24 cellular contexts compared by ENCODE assay signal in the genomic region with DNA sequence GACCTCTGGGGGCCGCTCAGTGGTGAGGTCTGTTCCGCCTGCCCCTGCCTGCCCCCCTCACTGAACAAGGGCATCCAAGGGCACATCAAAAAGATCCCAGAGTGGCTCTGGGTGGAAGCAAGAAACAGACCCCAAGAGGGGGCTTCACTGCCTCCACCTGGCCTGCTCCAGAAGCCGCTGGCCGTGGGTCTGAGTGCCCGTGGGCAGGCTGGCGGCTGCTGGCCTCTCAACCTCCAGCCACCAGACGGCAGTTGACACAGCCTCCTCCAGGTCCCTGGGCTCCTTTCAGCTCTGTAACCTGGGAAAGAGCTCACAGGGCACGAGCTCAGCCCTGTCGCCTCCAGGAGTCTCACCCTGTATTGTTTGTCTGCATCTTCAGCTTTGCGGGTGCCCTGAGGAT.
"Had no signal": no experiment of that assay in that cellular context is flagged by ENCODE, and none has a peak within 500 bp of the region (broad histone marks: within the 10 kb centered on the region; RNA-seq: fewer than 3 reads in every experiment).

No MANE protein-coding gene starts in this region.

- H3K36me3 Mint-ChIP-seq: natural killer cell; neural progenitor cell; stimulated activated naive B cell treated with anti-CD40 and anti-IgM and Interleukin-4, amounts not matched to agents 10 μg/mL and 1 μg/mL and 100 μg/mL, for 72 hours; WTC11 had no signal

- H3K4me1 ChIP-seq: neural progenitor cell had no signal

- ATAC-seq: natural killer cell; stimulated activated naive B cell treated with anti-CD40 and anti-IgM and Interleukin-4, amounts not matched to agents 10 μg/mL and 1 μg/mL and 100 μg/mL, for 72 hours; WTC11 had no signal

- DNase-seq: activated CD4-positive, alpha-beta memory T cell treated with anti-CD3 and anti-CD28 coated beads, Interleukin-2, amount 10 ng/mL, durations not matched to agents 7 days and 5 days; activated CD4-positive, alpha-beta T cell treated with anti-CD3 and anti-CD28 coated beads for 1 hour; activated CD4-positive, alpha-beta T cell treated with anti-CD3 and anti-CD28 coated beads, Interleukin-2, amount 10 ng/mL, durations not matched to agents 7 days and 5 days; activated CD8-positive, alpha-beta memory T cell treated with anti-CD3 and anti-CD28 coated beads, Interleukin-2, amount 50 U/mL, for 48 hours; activated gamma-delta T cell; activated naive CD4-positive, alpha-beta T cell treated with anti-CD3 and anti-CD28 coated beads, Interleukin-2, amount 50 U/mL, for 16 hours; activated T-cell treated with anti-CD3 and anti-CD28 coated beads, Interleukin-2, amount 50 U/mL, for 24 hours; amniotic stem cell; esophagus squamous epithelium; foreskin melanocyte; islet precursor cell; natural killer cell; small intestine; stimulated activated CD4-positive, alpha-beta T cell treated with anti-CD3 and anti-CD28 coated beads, Interleukin-1b, Interleukin-23, amount 100 ng/mL, for 48 hours; stimulated activated CD4-positive, alpha-beta T cell treated with anti-CD3 and anti-CD28 coated beads, Interleukin-4, amount 100 ng/mL, for 4 hours; stimulated activated CD8-positive, alpha-beta memory T cell treated with anti-CD3 and anti-CD28 coated beads, Interleukin-4, amount 100 ng/mL, for 48 hours; stimulated activated naive B cell treated with anti-CD40 and anti-IgM and Interleukin-4, amounts not matched to agents 10 μg/mL and 1 μg/mL and 100 μg/mL, for 72 hours; stomach; T-helper 2 cell; thyroid gland had no signal

- H3K36me3 ChIP-seq: esophagus squamous epithelium, neural progenitor cell, stomach, thyroid gland had no signal

- H3K27me3 Mint-ChIP-seq: activated CD4-positive, alpha-beta memory T cell treated with anti-CD3 and anti-CD28 coated beads, Interleukin-2, amount 10 ng/mL, durations not matched to agents 7 days and 5 days; activated CD4-positive, alpha-beta T cell treated with anti-CD3 and anti-CD28 coated beads, Interleukin-2, amount 10 ng/mL, durations not matched to agents 7 days and 5 days; activated T-cell treated with anti-CD3 and anti-CD28 coated beads, Interleukin-2, amount 50 U/mL, for 24 hours had no signal

- H3K27ac Mint-ChIP-seq: activated CD4-positive, alpha-beta memory T cell treated with anti-CD3 and anti-CD28 coated beads, Interleukin-2, amount 10 ng/mL, durations not matched to agents 7 days and 5 days; activated CD4-positive, alpha-beta T cell treated with anti-CD3 and anti-CD28 coated beads, Interleukin-2, amount 10 ng/mL, durations not matched to agents 7 days and 5 days; activated T-cell treated with anti-CD3 and anti-CD28 coated beads, Interleukin-2, amount 50 U/mL, for 24 hours; dendritic cell treated with granulocyte-macrophage colony-stimulating factor and Interleukin-4, amounts not matched to agents 40 ng/mL and 50 ng/mL, for 4 days; natural killer cell; neural progenitor cell; WTC11 had no signal

- H3K9me3 ChIP-seq: esophagus squamous epithelium, stomach, thyroid gland had no signal

- H3K27ac ChIP-seq: esophagus squamous epithelium, neural progenitor cell, thyroid gland had no signal

- H3K9me3 Mint-ChIP-seq: activated CD4-positive, alpha-beta memory T cell treated with anti-CD3 and anti-CD28 coated beads, Interleukin-2, amount 10 ng/mL, durations not matched to agents 7 days and 5 days; activated CD4-positive, alpha-beta T cell treated with anti-CD3 and anti-CD28 coated beads, Interleukin-2, amount 10 ng/mL, durations not matched to agents 7 days and 5 days; activated T-cell treated with anti-CD3 and anti-CD28 coated beads, Interleukin-2, amount 50 U/mL, for 24 hours; central memory CD8-positive, alpha-beta T cell; dendritic cell treated with granulocyte-macrophage colony-stimulating factor and Interleukin-4, amounts not matched to agents 40 ng/mL and 50 ng/mL, for 4 days; natural killer cell; neural progenitor cell; stimulated activated naive B cell treated with anti-CD40 and anti-IgM and Interleukin-4, amounts not matched to agents 10 μg/mL and 1 μg/mL and 100 μg/mL, for 72 hours; WTC11 had no signal

- H3K27me3 ChIP-seq: neural progenitor cell, thyroid gland had no signal

- H3K9ac ChIP-seq: neural progenitor cell had no signal

- H3K4me3 ChIP-seq: esophagus squamous epithelium, neural progenitor cell, stomach, thyroid gland had no signal

- H3K4me3 Mint-ChIP-seq: activated CD4-positive, alpha-beta memory T cell treated with anti-CD3 and anti-CD28 coated beads, Interleukin-2, amount 10 ng/mL, durations not matched to agents 7 days and 5 days; activated CD4-positive, alpha-beta T cell treated with anti-CD3 and anti-CD28 coated beads, Interleukin-2, amount 10 ng/mL, durations not matched to agents 7 days and 5 days; activated T-cell treated with anti-CD3 and anti-CD28 coated beads, Interleukin-2, amount 50 U/mL, for 24 hours; central memory CD8-positive, alpha-beta T cell; dendritic cell treated with granulocyte-macrophage colony-stimulating factor and Interleukin-4, amounts not matched to agents 40 ng/mL and 50 ng/mL, for 4 days; natural killer cell; neural progenitor cell; stimulated activated naive B cell treated with anti-CD40 and anti-IgM and Interleukin-4, amounts not matched to agents 10 μg/mL and 1 μg/mL and 100 μg/mL, for 72 hours; WTC11 had no signal

- H3K4me1 Mint-ChIP-seq: activated CD4-positive, alpha-beta memory T cell treated with anti-CD3 and anti-CD28 coated beads, Interleukin-2, amount 10 ng/mL, durations not matched to agents 7 days and 5 days; activated CD4-positive, alpha-beta T cell treated with anti-CD3 and anti-CD28 coated beads, Interleukin-2, amount 10 ng/mL, durations not matched to agents 7 days and 5 days; central memory CD8-positive, alpha-beta T cell; natural killer cell; WTC11 had no signal
